In the genomic region with DNA sequence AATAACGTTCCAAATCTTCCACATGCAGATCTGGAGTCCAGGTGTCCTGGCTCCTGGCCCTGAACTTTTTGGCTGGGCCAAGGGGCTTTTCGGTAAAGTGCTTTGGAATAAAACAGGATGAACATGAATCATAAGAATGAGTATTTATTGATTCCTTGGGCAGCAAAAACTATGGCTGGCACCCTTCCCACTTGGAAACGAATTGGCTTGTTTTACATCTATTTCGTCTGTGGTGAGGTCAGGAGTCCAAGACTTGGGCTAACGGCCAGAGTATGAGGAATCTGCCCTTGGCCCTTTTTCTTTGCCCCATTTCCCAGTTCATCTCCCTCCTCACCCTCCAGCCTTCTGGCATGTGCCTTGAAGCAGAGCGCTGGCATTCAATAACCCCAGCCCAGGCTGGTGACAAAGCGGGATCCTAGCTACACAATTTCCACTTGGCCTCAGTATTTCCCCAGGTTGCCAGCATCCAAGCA, we compare ENCODE assay signal across 11 cellular contexts. TPM values are rescaled to one million over a fixed set of nuclear protein-coding genes. Genes with fewer than 3 reads are reported as not detected.
DNase-seq lines count a peak whose midpoint lies in the region; ATAC-seq and TF ChIP-seq lines count a peak whose summit lies in the region.
"Had no signal": no experiment of that assay in that cellular context is flagged by ENCODE, and none has a peak within 500 bp of the region (broad histone marks: within the 10 kb centered on the region; RNA-seq: fewer than 3 reads in every experiment).

No MANE protein-coding gene starts in this region.

- 18 to 23% methylated on average over 7 of the region's 7 CpGs for WGBS in esophagus squamous epithelium, 2 donors

- H3K9me3 ChIP-seq in esophagus squamous epithelium = no peaks in the 10 kb centered on the region

- H3K36me3 Mint-ChIP-seq in Calu3 (ENCODE audit: insufficient read depth, unreplicated experiment) = peaks cover 49% of the 10 kb centered on the region
- H3K36me3 Mint-ChIP-seq: naive thymus-derived CD8-positive, alpha-beta T cell had no signal

- H3K36me3 ChIP-seq in esophagus squamous epithelium = no peaks in the 10 kb centered on the region

- BruUV-seq in Calu3 (replicated peaks; lab: Mats Ljungman, UMichigan) = no TSS peak

- H3K4me3 ChIP-seq in esophagus squamous epithelium = no peak overlapping the region

- peaks cover 16 to 31% (median 17%) of the 10 kb centered on the region in 3 donors for H3K4me1 ChIP-seq in esophagus squamous epithelium

- no peak for ATAC-seq in HG02623 (IDR thresholded peaks at IDR 0.05; ENCODE audit: unreplicated experiment)
- ATAC-seq in GM21619 (IDR thresholded peaks at IDR 0.05; ENCODE audit: unreplicated experiment) = no peak
- ATAC-seq: naive thymus-derived CD8-positive, alpha-beta T cell had no signal

- H3K4me1 Mint-ChIP-seq in Calu3 (ENCODE audit: low read depth, unreplicated experiment) = peaks cover 20% of the 10 kb centered on the region

- H3K9me3 Mint-ChIP-seq in Calu3 (ENCODE audit: low read depth, unreplicated experiment) = no peaks in the 10 kb centered on the region
- H3K9me3 Mint-ChIP-seq: naive thymus-derived CD8-positive, alpha-beta T cell had no signal

- H3K4me3 Mint-ChIP-seq in Calu3 (ENCODE audit: low read depth, unreplicated experiment) = peak overlapping the region; percentile 42

- H3K27me3 ChIP-seq in esophagus squamous epithelium = no peaks in the 10 kb centered on the region

- H3K27me3 Mint-ChIP-seq in Calu3 (ENCODE audit: unreplicated experiment) = peaks cover 2% of the 10 kb centered on the region
- H3K27me3 Mint-ChIP-seq: naive thymus-derived CD8-positive, alpha-beta T cell had no signal

- intact Hi-C loops in Calu3 (cut with micrococcal nuclease; ENCODE audit: unreplicated experiment) = loop anchor here (5.0 kb wide), 2 partner anchors 104 to 124 kb away; a partner anchor contains a TSS
- intact Hi-C loops in esophagus squamous epithelium (cut with DNase I) = no loop called here

- TF ChIP-seq POLR2A in esophagus squamous epithelium (IDR thresholded peaks at IDR 0.05) = no peak

- peak overlapping the region; percentile 99 for H3K27ac ChIP-seq in RWPE1
- H3K27ac ChIP-seq in esophagus squamous epithelium = peak overlapping the region in 3 of 4 donors; percentile 97 to 100 (median 100)
- H3K27ac ChIP-seq: HL-60 had no signal

- POLR2A ChIA-PET in RWPE1 (lab: Yijun Ruan, JAX; ENCODE audit: low non-redundant PET) = no interaction called here

- TF ChIP-seq CTCF in Calu3 (IDR thresholded peaks at IDR 0.05; ENCODE audit: unreplicated experiment) (no peak), RWPE1 (conservative IDR thresholded peaks at IDR 0.05; ENCODE audit: low read depth) (no peak), esophagus squamous epithelium (IDR thresholded peaks at IDR 0.05) (no peak)

- peak overlapping the region; percentile 73 for H3K27ac Mint-ChIP-seq in Calu3 (ENCODE audit: unreplicated experiment)

- DNase-seq in Calu3 (peak; percentile 88), RWPE1 (ENCODE audit: low spot score) (no peak), esophagus squamous epithelium (lab: John Stamatoyannopoulos, UW) (no peak), pulmonary artery endothelial cell (ENCODE audit: low read depth, low spot score) (peak; percentile 83), NCI-H2081 treated with DMSO at 0.1 percent for 48 hours (lab: John Stamatoyannopoulos, UW) (no peak), cortex of kidney (lab: John Stamatoyannopoulos, UW) (no peak)
- DNase-seq: activated CD4-positive, alpha-beta T cell treated with anti-CD3 and anti-CD28 coated beads, Interleukin-2, amount 50 U/mL, for 1 hour; naive thymus-derived CD8-positive, alpha-beta T cell had no signal

- CTCF ChIA-PET in Calu3 (lab: Charles Lee) (interaction anchor here (0.6 to 1.1 kb wide), 2 partner anchors 37 to 164 kb away, joined by 4 to 6 read pairs; a partner anchor contains a TSS), RWPE1 (lab: Yijun Ruan, JAX) (no interaction called here)

RNA-seq across cellular contexts. Expression of a gene that starts 4.1 kb away (rescaled TPM):
- 92.1 and 94.2 TPM in 2 replicates for total RNA-seq in Calu3 (2022)
- total RNA-seq in esophagus squamous epithelium = 10 to 100 TPM; 38.9 to 57.4 (median 51.0) TPM
- 52.5 and 67.6 TPM in 2 replicates for total RNA-seq in pulmonary artery endothelial cell

RNA-seq across cellular contexts. Expression of a gene that starts 23.9 kb away (rescaled TPM):
- total RNA-seq in Calu3 (2022) (93.1 and 112 TPM in 2 replicates), esophagus squamous epithelium (10 to 100 TPM; 37.7 to 47.3 (median 44.0) TPM), pulmonary artery endothelial cell (41.1 and 50.1 TPM in 2 replicates)

RNA-seq across cellular contexts. Expression of a gene that starts 36.8 kb away (rescaled TPM):
- 56.0 and 58.8 TPM in 2 replicates for total RNA-seq in Calu3 (2022)
- 10 to 100 TPM; 14.6 to 25.5 (median 21.6) TPM for total RNA-seq in esophagus squamous epithelium
- 25.8 and 34.8 TPM in 2 replicates for total RNA-seq in pulmonary artery endothelial cell

RNA-seq across cellular contexts. Expression of a gene that starts 44.3 kb away (rescaled TPM):
- not detected in 2 replicates for total RNA-seq in Calu3 (2022)
- not detected for total RNA-seq in esophagus squamous epithelium
- total RNA-seq in pulmonary artery endothelial cell = not detected in 2 replicates
- total RNA-seq: naive thymus-derived CD8-positive, alpha-beta T cell had no signal

RNA-seq across cellular contexts. Expression of a gene that starts 53.1 kb away (rescaled TPM):
- total RNA-seq in Calu3 (2022) (0.19 TPM in 1 of 2 replicates, not detected in the other), esophagus squamous epithelium (under 1 TPM in 1 of 4 donors, not detected in 3; 0.11 TPM), pulmonary artery endothelial cell (not detected in 2 replicates)
- total RNA-seq: naive thymus-derived CD8-positive, alpha-beta T cell had no signal

Comparison
In these comparisons a context has a peak if more than half of its experiments do, and no peak if none do; other contexts are left out.
1. DNase-seq: peak in Calu3 (single experiment) and pulmonary artery endothelial cell (single experiment); none in RWPE1 (single experiment), esophagus squamous epithelium (single experiment), NCI-H2081 treated with DMSO at 0.1 percent for 48 hours (single experiment) and cortex of kidney (single experiment).